Comparison of ENCODE assay signal across 16 cellular contexts in genomic region chr3:121793078-121793477, GRCh38.
DNase-seq lines count a peak whose midpoint lies in the region; ATAC-seq lines count a peak whose summit lies in the region.
"Had no signal": no experiment of that assay in that cellular context is flagged by ENCODE, and none has a peak within 500 bp of the region (broad histone marks: within the 10 kb centered on the region; RNA-seq: fewer than 3 reads in every experiment).

No MANE protein-coding gene starts in this region.

- peaks cover 49% of the 10 kb centered on the region for H3K4me1 Mint-ChIP-seq in stimulated activated memory B cell treated with anti-CD40 and anti-IgM and Interleukin-4, amounts not matched to agents 10 μg/mL and 1 μg/mL and 100 μg/mL, for 72 hours
- H3K4me1 Mint-ChIP-seq: activated naive CD8-positive, alpha-beta T cell treated with anti-CD3 and anti-CD28 coated beads, Interleukin-2, amount 10 ng/mL, durations not matched to agents 7 days and 5 days; stimulated activated effector memory CD8-positive, alpha-beta T cell treated with anti-CD3 and anti-CD28 coated beads, Interleukin-12 subunit alpha, Interleukin-12 subunit beta, amount 100 ng/mL, for 72 hours had no signal

- peak; percentile 39 for ATAC-seq in GM18858 (IDR thresholded peaks at IDR 0.05; ENCODE audit: unreplicated experiment)
- ATAC-seq in GM21723 (IDR thresholded peaks at IDR 0.05; ENCODE audit: unreplicated experiment), result peak; percentile 64
- peak; percentile 59 for ATAC-seq in HG03442 (IDR thresholded peaks at IDR 0.05; ENCODE audit: unreplicated experiment)
- ATAC-seq in stimulated activated memory B cell treated with anti-CD40 and anti-IgM and Interleukin-4, amounts not matched to agents 10 μg/mL and 1 μg/mL and 100 μg/mL, for 72 hours, result peak; percentile 45
- ATAC-seq in HG03469 (IDR thresholded peaks at IDR 0.05; ENCODE audit: unreplicated experiment), result no peak
- ATAC-seq: left cardiac atrium; stimulated activated effector memory CD8-positive, alpha-beta T cell treated with anti-CD3 and anti-CD28 coated beads, Interleukin-12 subunit alpha, Interleukin-12 subunit beta, amount 100 ng/mL, for 72 hours had no signal

- peaks cover 41% of the 10 kb centered on the region for H3K36me3 Mint-ChIP-seq in stimulated activated memory B cell treated with anti-CD40 and anti-IgM and Interleukin-4, amounts not matched to agents 10 μg/mL and 1 μg/mL and 100 μg/mL, for 72 hours

- H3K27ac Mint-ChIP-seq in stimulated activated memory B cell treated with anti-CD40 and anti-IgM and Interleukin-4, amounts not matched to agents 10 μg/mL and 1 μg/mL and 100 μg/mL, for 72 hours, result peak overlapping the region; percentile 91
- H3K27ac Mint-ChIP-seq: activated naive CD8-positive, alpha-beta T cell treated with anti-CD3 and anti-CD28 coated beads, Interleukin-2, amount 10 ng/mL, durations not matched to agents 7 days and 5 days; stimulated activated effector memory CD8-positive, alpha-beta T cell treated with anti-CD3 and anti-CD28 coated beads, Interleukin-12 subunit alpha, Interleukin-12 subunit beta, amount 100 ng/mL, for 72 hours had no signal

- peak overlapping the region; percentile 73 for H3K4me3 Mint-ChIP-seq in stimulated activated memory B cell treated with anti-CD40 and anti-IgM and Interleukin-4, amounts not matched to agents 10 μg/mL and 1 μg/mL and 100 μg/mL, for 72 hours
- H3K4me3 Mint-ChIP-seq: activated naive CD8-positive, alpha-beta T cell treated with anti-CD3 and anti-CD28 coated beads, Interleukin-2, amount 10 ng/mL, durations not matched to agents 7 days and 5 days; stimulated activated effector memory CD8-positive, alpha-beta T cell treated with anti-CD3 and anti-CD28 coated beads, Interleukin-12 subunit alpha, Interleukin-12 subunit beta, amount 100 ng/mL, for 72 hours had no signal

- no peaks in the 10 kb centered on the region for H3K27me3 Mint-ChIP-seq in stimulated activated memory B cell treated with anti-CD40 and anti-IgM and Interleukin-4, amounts not matched to agents 10 μg/mL and 1 μg/mL and 100 μg/mL, for 72 hours
- H3K27me3 Mint-ChIP-seq: activated naive CD8-positive, alpha-beta T cell treated with anti-CD3 and anti-CD28 coated beads, Interleukin-2, amount 10 ng/mL, durations not matched to agents 7 days and 5 days had no signal

- DNase-seq in medulla oblongata (ENCODE audit: extremely low spot score) (no peak), NCI-H1436 treated with DMSO at 0.1 percent for 48 hours (lab: John Stamatoyannopoulos, UW) (no peak)
- DNase-seq: activated CD8-positive, alpha-beta memory T cell treated with anti-CD3 and anti-CD28 coated beads, Interleukin-2, amount 50 U/mL, for 48 hours; activated naive CD8-positive, alpha-beta T cell treated with anti-CD3 and anti-CD28 coated beads, Interleukin-2, amount 10 ng/mL, durations not matched to agents 7 days and 5 days; BE2C; effector memory CD4-positive, alpha-beta T cell; left cardiac atrium; MG63; NCI-H2107; T-helper 1 cell had no signal

- peaks cover 3% of the 10 kb centered on the region for H3K9me3 Mint-ChIP-seq in stimulated activated memory B cell treated with anti-CD40 and anti-IgM and Interleukin-4, amounts not matched to agents 10 μg/mL and 1 μg/mL and 100 μg/mL, for 72 hours
- H3K9me3 Mint-ChIP-seq: activated naive CD8-positive, alpha-beta T cell treated with anti-CD3 and anti-CD28 coated beads, Interleukin-2, amount 10 ng/mL, durations not matched to agents 7 days and 5 days; stimulated activated effector memory CD8-positive, alpha-beta T cell treated with anti-CD3 and anti-CD28 coated beads, Interleukin-12 subunit alpha, Interleukin-12 subunit beta, amount 100 ng/mL, for 72 hours had no signal
